38 cellular contexts compared by ENCODE assay signal in the genomic region with DNA sequence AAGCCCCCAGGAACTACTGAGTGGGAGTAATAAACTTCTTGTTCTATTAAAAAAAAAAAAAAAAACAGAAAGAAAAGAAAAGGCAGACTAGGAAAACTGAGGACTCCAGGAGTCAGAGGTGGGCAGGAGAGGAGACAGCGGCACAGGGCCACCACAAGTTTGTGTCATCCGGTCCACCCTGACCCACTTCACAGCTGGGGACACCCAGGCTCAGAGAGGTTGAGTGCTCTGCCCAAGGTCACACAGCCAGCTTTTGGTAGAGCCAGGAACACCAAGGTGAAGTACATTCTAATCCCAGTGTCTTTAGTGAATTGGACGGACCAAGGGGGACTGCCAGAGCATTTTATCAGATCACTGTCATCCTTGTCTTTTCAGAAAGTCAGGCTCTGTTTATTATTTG.
"Had no signal": no experiment of that assay in that cellular context is flagged by ENCODE, and none has a peak within 500 bp of the region (broad histone marks: within the 10 kb centered on the region; RNA-seq: fewer than 3 reads in every experiment).

No MANE protein-coding gene starts in this region.

- H3K27ac ChIP-seq: adrenal gland, ascending aorta, body of pancreas, brain microvascular endothelial cell, breast epithelium, cardiac muscle cell had no signal

- H3K4me1 Mint-ChIP-seq: activated naive CD4-positive, alpha-beta T cell treated with anti-CD3 and anti-CD28 coated beads, Interleukin-2, amount 10 ng/mL, durations not matched to agents 7 days and 5 days; activated naive CD4-positive, alpha-beta T cell treated with anti-CD3 and anti-CD28 coated beads, Interleukin-2, amount 50 U/mL, for 24 hours; activated naive CD8-positive, alpha-beta T cell treated with anti-CD3 and anti-CD28 coated beads for 36 hours; activated naive CD8-positive, alpha-beta T cell treated with anti-CD3 and anti-CD28 coated beads, Interleukin-2, amount 10 ng/mL, durations not matched to agents 7 days and 5 days had no signal

- H3K9me3 ChIP-seq: adrenal gland, ascending aorta, body of pancreas, breast epithelium had no signal

- H3K27me3 ChIP-seq: adrenal gland, ascending aorta, body of pancreas, cardiac muscle cell had no signal

- H3K27ac Mint-ChIP-seq: activated naive CD4-positive, alpha-beta T cell treated with anti-CD3 and anti-CD28 coated beads for 36 hours; activated naive CD4-positive, alpha-beta T cell treated with anti-CD3 and anti-CD28 coated beads, Interleukin-2, amount 10 ng/mL, durations not matched to agents 7 days and 5 days; activated naive CD4-positive, alpha-beta T cell treated with anti-CD3 and anti-CD28 coated beads, Interleukin-2, amount 50 U/mL, for 72 hours; activated naive CD8-positive, alpha-beta T cell; activated naive CD8-positive, alpha-beta T cell treated with anti-CD3 and anti-CD28 coated beads for 36 hours; activated naive CD8-positive, alpha-beta T cell treated with anti-CD3 and anti-CD28 coated beads, Interleukin-2, amount 10 ng/mL, durations not matched to agents 7 days and 5 days; activated naive CD8-positive, alpha-beta T cell treated with anti-CD3 and anti-CD28 coated beads, Interleukin-2, amount 50 U/mL, for 24 hours; activated T-cell treated with anti-CD3 and anti-CD28 coated beads, Interleukin-2, amount 50 U/mL, for 24 hours; activated T-cell treated with anti-CD3 and anti-CD28 coated beads, Interleukin-2, amount 50 U/mL, for 72 hours; activated T-helper 1 cell treated with anti-CD3 and anti-CD28 coated beads, Interleukin-12 subunit alpha, Interleukin-12 subunit beta, Interleukin-2, Interleukin-4 antibody, amounts not matched to agents 30 ng/mL and 10 ng/mL and 1 ng/mL, durations not matched to agents 14 hours and 24 hours and 36 hours; activated T-helper 17 cell treated with anti-CD3 and anti-CD28 coated beads, Interleukin-2, amount 50 U/mL, for 72 hours; activated T-helper 2 cell treated with anti-CD3 and anti-CD28 coated beads, Interferon-gamma antibody, Interleukin-2, Interleukin-4, amounts not matched to agents 10 μg/mL and 5 μg/mL and 100 μg/mL, durations not matched to agents 14 hours and 24 hours and 36 hours; brain had no signal

- H3K36me3 ChIP-seq: adrenal gland, ascending aorta, brain microvascular endothelial cell, breast epithelium, cardiac muscle cell had no signal

- DNase-seq: activated effector memory CD4-positive, alpha-beta T cell treated with anti-CD3 and anti-CD28 coated beads, Interleukin-2, amount 50 U/mL, for 16 hours; activated effector memory CD4-positive, alpha-beta T cell treated with Interleukin-2 at 50 U/mL for 16 hours; activated gamma-delta T cell; activated gamma-delta T cell treated with Interleukin-2 at 50 U/mL for 16 hours; activated naive CD4-positive, alpha-beta T cell; activated naive CD4-positive, alpha-beta T cell treated with anti-CD3 and anti-CD28 coated beads for 36 hours; activated naive CD4-positive, alpha-beta T cell treated with anti-CD3 and anti-CD28 coated beads, Interleukin-2, amount 10 ng/mL, durations not matched to agents 7 days and 5 days; activated naive CD4-positive, alpha-beta T cell treated with anti-CD3 and anti-CD28 coated beads, Interleukin-2, amount 50 U/mL, for 16 hours; activated naive CD4-positive, alpha-beta T cell treated with Interleukin-2 at 50 U/mL for 16 hours; activated naive CD8-positive, alpha-beta T cell treated with anti-CD3 and anti-CD28 coated beads for 36 hours; activated naive CD8-positive, alpha-beta T cell treated with anti-CD3 and anti-CD28 coated beads, Interleukin-2, amount 10 ng/mL, durations not matched to agents 7 days and 5 days; activated naive CD8-positive, alpha-beta T cell treated with anti-CD3 and anti-CD28 coated beads, Interleukin-2, amount 50 U/mL, for 24 hours; activated T-cell treated with anti-CD3 and anti-CD28 coated beads, Interleukin-2, amount 50 U/mL, for 24 hours; activated T-cell treated with anti-CD3 and anti-CD28 coated beads, Interleukin-2, amount 50 U/mL, for 4 hours; activated T-cell treated with anti-CD3 and anti-CD28 coated beads, Interleukin-2, amount 50 U/mL, for 48 hours; activated T-cell treated with anti-CD3 and anti-CD28 coated beads, Interleukin-2, amount 50 U/mL, for 72 hours; adrenal gland; amniotic stem cell; amygdala; anterior cingulate cortex; aorta; body of pancreas; brain microvascular endothelial cell; caudate nucleus; central memory CD4-positive, alpha-beta T cell; cerebellar nuclear complex had no signal

- H3K4me3 Mint-ChIP-seq: activated naive CD4-positive, alpha-beta T cell treated with anti-CD3 and anti-CD28 coated beads for 36 hours; activated naive CD4-positive, alpha-beta T cell treated with anti-CD3 and anti-CD28 coated beads, Interleukin-2, amount 10 ng/mL, durations not matched to agents 7 days and 5 days; activated naive CD4-positive, alpha-beta T cell treated with anti-CD3 and anti-CD28 coated beads, Interleukin-2, amount 50 U/mL, for 24 hours; activated naive CD8-positive, alpha-beta T cell; activated naive CD8-positive, alpha-beta T cell treated with anti-CD3 and anti-CD28 coated beads for 36 hours; activated naive CD8-positive, alpha-beta T cell treated with anti-CD3 and anti-CD28 coated beads, Interleukin-2, amount 10 ng/mL, durations not matched to agents 7 days and 5 days; activated naive CD8-positive, alpha-beta T cell treated with anti-CD3 and anti-CD28 coated beads, Interleukin-2, amount 50 U/mL, for 24 hours; activated T-cell treated with anti-CD3 and anti-CD28 coated beads, Interleukin-2, amount 50 U/mL, for 24 hours; activated T-cell treated with anti-CD3 and anti-CD28 coated beads, Interleukin-2, amount 50 U/mL, for 4 hours; activated T-cell treated with anti-CD3 and anti-CD28 coated beads, Interleukin-2, amount 50 U/mL, for 72 hours; activated T-helper 1 cell treated with anti-CD3 and anti-CD28 coated beads, Interleukin-12 subunit alpha, Interleukin-12 subunit beta, Interleukin-2, Interleukin-4 antibody, amounts not matched to agents 30 ng/mL and 10 ng/mL and 1 ng/mL, durations not matched to agents 14 hours and 24 hours and 36 hours; activated T-helper 17 cell treated with anti-CD3 and anti-CD28 coated beads, Interleukin-2, amount 50 U/mL, for 72 hours; brain; central memory CD8-positive, alpha-beta T cell had no signal

- H3K4me1 ChIP-seq: ascending aorta, body of pancreas, breast epithelium had no signal

- FAIRE-seq: astrocyte had no signal

- H3K9me3 Mint-ChIP-seq: activated naive CD4-positive, alpha-beta T cell treated with anti-CD3 and anti-CD28 coated beads for 36 hours; activated naive CD4-positive, alpha-beta T cell treated with anti-CD3 and anti-CD28 coated beads, Interleukin-2, amount 10 ng/mL, durations not matched to agents 7 days and 5 days; activated naive CD4-positive, alpha-beta T cell treated with anti-CD3 and anti-CD28 coated beads, Interleukin-2, amount 50 U/mL, for 24 hours; activated naive CD4-positive, alpha-beta T cell treated with anti-CD3 and anti-CD28 coated beads, Interleukin-2, amount 50 U/mL, for 72 hours; activated naive CD8-positive, alpha-beta T cell treated with anti-CD3 and anti-CD28 coated beads for 36 hours; activated naive CD8-positive, alpha-beta T cell treated with anti-CD3 and anti-CD28 coated beads, Interleukin-2, amount 10 ng/mL, durations not matched to agents 7 days and 5 days; activated naive CD8-positive, alpha-beta T cell treated with anti-CD3 and anti-CD28 coated beads, Interleukin-2, amount 50 U/mL, for 24 hours; activated T-cell treated with anti-CD3 and anti-CD28 coated beads, Interleukin-2, amount 50 U/mL, for 24 hours; activated T-cell treated with anti-CD3 and anti-CD28 coated beads, Interleukin-2, amount 50 U/mL, for 4 hours; activated T-cell treated with anti-CD3 and anti-CD28 coated beads, Interleukin-2, amount 50 U/mL, for 72 hours; activated T-helper 1 cell treated with anti-CD3 and anti-CD28 coated beads, Interleukin-12 subunit alpha, Interleukin-12 subunit beta, Interleukin-2, Interleukin-4 antibody, amounts not matched to agents 30 ng/mL and 10 ng/mL and 1 ng/mL, durations not matched to agents 14 hours and 24 hours and 36 hours; activated T-helper 17 cell treated with anti-CD3 and anti-CD28 coated beads, Interleukin-2, amount 50 U/mL, for 72 hours; activated T-helper 2 cell treated with anti-CD3 and anti-CD28 coated beads, Interferon-gamma antibody, Interleukin-2, Interleukin-4, amounts not matched to agents 10 μg/mL and 5 μg/mL and 100 μg/mL, durations not matched to agents 14 hours and 24 hours and 36 hours; central memory CD8-positive, alpha-beta T cell had no signal

- H3K4me3 ChIP-seq: adrenal gland, ascending aorta, body of pancreas, breast epithelium, cardiac muscle cell had no signal

- H3K27me3 Mint-ChIP-seq: activated naive CD4-positive, alpha-beta T cell treated with anti-CD3 and anti-CD28 coated beads, Interleukin-2, amount 50 U/mL, for 24 hours; activated naive CD8-positive, alpha-beta T cell; activated naive CD8-positive, alpha-beta T cell treated with anti-CD3 and anti-CD28 coated beads for 36 hours; activated naive CD8-positive, alpha-beta T cell treated with anti-CD3 and anti-CD28 coated beads, Interleukin-2, amount 10 ng/mL, durations not matched to agents 7 days and 5 days had no signal

- ATAC-seq: activated naive CD4-positive, alpha-beta T cell treated with anti-CD3 and anti-CD28 coated beads, Interleukin-2, amount 50 U/mL, for 72 hours; activated naive CD8-positive, alpha-beta T cell treated with anti-CD3 and anti-CD28 coated beads, Interleukin-2, amount 50 U/mL, for 24 hours; activated T-cell treated with anti-CD3 and anti-CD28 coated beads, Interleukin-2, amount 50 U/mL, for 4 hours; activated T-cell treated with anti-CD3 and anti-CD28 coated beads, Interleukin-2, amount 50 U/mL, for 72 hours; activated T-helper 17 cell treated with anti-CD3 and anti-CD28 coated beads, Interleukin-2, amount 50 U/mL, for 72 hours; body of pancreas had no signal

- H3K36me3 Mint-ChIP-seq: activated naive CD4-positive, alpha-beta T cell treated with anti-CD3 and anti-CD28 coated beads, Interleukin-2, amount 10 ng/mL, durations not matched to agents 7 days and 5 days; activated naive CD4-positive, alpha-beta T cell treated with anti-CD3 and anti-CD28 coated beads, Interleukin-2, amount 50 U/mL, for 24 hours; activated naive CD4-positive, alpha-beta T cell treated with anti-CD3 and anti-CD28 coated beads, Interleukin-2, amount 50 U/mL, for 72 hours; activated naive CD8-positive, alpha-beta T cell; activated naive CD8-positive, alpha-beta T cell treated with anti-CD3 and anti-CD28 coated beads for 36 hours; activated naive CD8-positive, alpha-beta T cell treated with anti-CD3 and anti-CD28 coated beads, Interleukin-2, amount 10 ng/mL, durations not matched to agents 7 days and 5 days; brain had no signal
